In the genomic region with DNA sequence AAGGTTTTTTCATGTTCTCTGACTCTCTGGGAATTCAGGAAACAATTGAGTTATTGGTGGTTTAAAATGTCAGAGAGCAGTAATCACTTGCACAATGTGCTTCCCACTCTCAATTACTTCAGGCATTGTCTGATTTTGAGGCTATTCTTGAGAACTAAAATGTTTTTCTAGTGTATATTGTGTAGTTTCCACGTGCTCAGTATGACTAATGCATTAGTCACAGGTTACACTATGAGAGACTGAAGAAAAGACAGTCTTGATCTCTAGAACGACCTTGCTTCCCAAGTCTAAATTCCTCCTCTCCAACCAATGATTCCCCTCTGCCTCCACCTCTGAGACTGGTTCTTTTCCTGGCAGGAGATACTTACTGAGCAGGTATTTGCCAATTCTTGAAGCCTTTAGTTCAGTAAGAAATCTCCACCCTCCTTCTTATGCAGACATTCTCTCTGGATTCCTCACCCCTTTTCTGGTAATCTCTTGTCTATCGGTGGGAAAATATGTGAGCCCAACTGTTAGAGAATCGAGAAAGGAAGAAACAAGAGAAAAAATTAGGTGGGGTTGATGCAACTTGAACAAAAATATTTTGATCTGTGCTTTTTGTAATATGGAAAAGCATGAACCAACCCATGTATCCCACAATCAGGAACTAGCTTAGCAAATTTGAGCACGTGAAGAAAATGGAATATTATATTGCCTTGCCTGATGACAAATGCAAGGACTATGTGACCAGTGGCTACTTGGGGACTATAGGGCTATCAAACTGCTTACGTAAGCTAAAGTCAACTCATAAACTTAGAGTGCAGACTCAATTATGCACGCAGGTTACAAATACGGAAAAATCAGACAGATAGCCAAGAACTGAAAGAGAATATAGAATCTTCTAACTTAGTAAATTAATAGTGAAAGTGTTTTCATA, we compare ENCODE assay signal across 8 cellular contexts.
DNase-seq lines count a peak whose midpoint lies in the region; ATAC-seq, FAIRE-seq and TF ChIP-seq lines count a peak whose summit lies in the region.

No MANE protein-coding gene starts in this region.

- intact Hi-C loops in dendritic cell treated with granulocyte-macrophage colony-stimulating factor and Interleukin-4, amounts not matched to agents 40 ng/mL and 50 ng/mL, for 4 days (cut with micrococcal nuclease), result no loop called here

- H3K4me3 ChIP-seq in NT2/D1 (ENCODE audit: insufficient read length, low read depth), result no peak overlapping the region
- no peak overlapping the region for H3K4me3 ChIP-seq in Karpas-422 (ENCODE audit: low read length)

- no peak overlapping the region for H3K4me2 ChIP-seq in Karpas-422 (ENCODE audit: low read depth, low read length, poor library complexity, severe bottlenecking)

- TF ChIP-seq POLR2A in GM12891 (IDR thresholded peaks at IDR 0.05; ENCODE audit: low read depth, low read length), result no peak

- H3K27ac Mint-ChIP-seq in dendritic cell treated with granulocyte-macrophage colony-stimulating factor and Interleukin-4, amounts not matched to agents 40 ng/mL and 50 ng/mL, for 4 days, result peak overlapping the region; percentile 73

- DNase-seq in NT2/D1 (ENCODE audit: low read depth, low spot score) (peak; percentile 9), omental fat pad (ENCODE audit: low spot score) (no peak), Karpas-422 (no peak), GM12891 (ENCODE audit: insufficient read length, low spot score) (no peak), NCI-H510A treated with DMSO at 0.1 percent for 48 hours (lab: John Stamatoyannopoulos, UW) (no peak)

- H2AFZ ChIP-seq in Karpas-422 (ENCODE audit: low read length), result no peak overlapping the region

- H3K4me1 ChIP-seq in NT2/D1 (ENCODE audit: insufficient read depth, insufficient read length) (no peaks in the 10 kb centered on the region), Karpas-422 (ENCODE audit: low read length) (no peaks in the 10 kb centered on the region)

- H3K79me2 ChIP-seq in Karpas-422 (ENCODE audit: low read length), result no peaks in the 10 kb centered on the region

- H3K9me3 Mint-ChIP-seq in dendritic cell treated with granulocyte-macrophage colony-stimulating factor and Interleukin-4, amounts not matched to agents 40 ng/mL and 50 ng/mL, for 4 days, result peaks cover 8% of the 10 kb centered on the region

- H3K9me3 ChIP-seq in NT2/D1 (ENCODE audit: insufficient read depth, low read length), result peaks cover 13% of the 10 kb centered on the region; the same call in 1 of the 2 replicates
- peaks cover 5% of the 10 kb centered on the region; the same call in 1 of the 2 replicates for H3K9me3 ChIP-seq in Karpas-422 (ENCODE audit: low read length)

- peak; percentile 57 for ATAC-seq in GM21619 (IDR thresholded peaks at IDR 0.05; ENCODE audit: unreplicated experiment)
- peak; percentile 98 for ATAC-seq in omental fat pad (ENCODE audit: low FRiP score)
- no peak for ATAC-seq in HG03045 (IDR thresholded peaks at IDR 0.05; ENCODE audit: unreplicated experiment)

- H3K27me3 Mint-ChIP-seq in dendritic cell treated with granulocyte-macrophage colony-stimulating factor and Interleukin-4, amounts not matched to agents 40 ng/mL and 50 ng/mL, for 4 days, result peaks cover 2% of the 10 kb centered on the region

- no peaks in the 10 kb centered on the region for H4K20me1 ChIP-seq in Karpas-422 (ENCODE audit: insufficient read depth, low read depth, low read length)

- H3K27ac ChIP-seq in Karpas-422 (ENCODE audit: low read length), result no peak overlapping the region

- H3K27me3 ChIP-seq in NT2/D1 (ENCODE audit: insufficient read depth, insufficient read length) (no peaks in the 10 kb centered on the region), Karpas-422 (ENCODE audit: low read length) (no peaks in the 10 kb centered on the region)

- H3K9me2 ChIP-seq in Karpas-422 (replicated peaks; ENCODE audit: insufficient read depth, low read length), result no peaks in the 10 kb centered on the region

- H3K36me3 ChIP-seq in NT2/D1 (ENCODE audit: insufficient read depth, insufficient read length, low read length) (no peaks in the 10 kb centered on the region), Karpas-422 (ENCODE audit: insufficient read depth, low read length) (no peaks in the 10 kb centered on the region)

- no peak for FAIRE-seq in GM12891 (lab: Jason Lieb, UNC)

- TF ChIP-seq CTCF in omental fat pad (IDR thresholded peaks at IDR 0.05), result no peak

- no peaks in the 10 kb centered on the region for H3K36me3 Mint-ChIP-seq in dendritic cell treated with granulocyte-macrophage colony-stimulating factor and Interleukin-4, amounts not matched to agents 40 ng/mL and 50 ng/mL, for 4 days (ENCODE audit: low read depth)

- peaks cover 23% of the 10 kb centered on the region for H3K4me1 Mint-ChIP-seq in dendritic cell treated with granulocyte-macrophage colony-stimulating factor and Interleukin-4, amounts not matched to agents 40 ng/mL and 50 ng/mL, for 4 days (ENCODE audit: low read depth)

- H3K4me3 Mint-ChIP-seq in dendritic cell treated with granulocyte-macrophage colony-stimulating factor and Interleukin-4, amounts not matched to agents 40 ng/mL and 50 ng/mL, for 4 days, result no peak overlapping the region

- no peak overlapping the region for H3K9ac ChIP-seq in NT2/D1 (ENCODE audit: insufficient read length, low read depth)
- H3K9ac ChIP-seq in Karpas-422 (ENCODE audit: low read length), result no peak overlapping the region

TF ChIP-seq in GM12891, 5 proteins besides CTCF, POLR2A, EP300 and RAD21:
- TF ChIP-seq POLR2AphosphoS5 (IDR thresholded peaks at IDR 0.05; ENCODE audit: low read depth, low read length), result no peak
- no peak for TF ChIP-seq POU2F2 (IDR thresholded peaks at IDR 0.05; ENCODE audit: low read depth, low read length)
- no peak for TF ChIP-seq TAF1 (IDR thresholded peaks at IDR 0.05; ENCODE audit: low read depth, low read length)
- TF ChIP-seq SPI1 (IDR thresholded peaks at IDR 0.05; ENCODE audit: low read depth, low read length), result no peak
- TF ChIP-seq PAX5 (IDR thresholded peaks at IDR 0.05; ENCODE audit: insufficient read depth, low read length, severe bottlenecking), result no peak
TF ChIP-seq in GM12891: peak in this region for 0.
